ENCODE assay signal across 1 cellular context in the genomic region with DNA sequence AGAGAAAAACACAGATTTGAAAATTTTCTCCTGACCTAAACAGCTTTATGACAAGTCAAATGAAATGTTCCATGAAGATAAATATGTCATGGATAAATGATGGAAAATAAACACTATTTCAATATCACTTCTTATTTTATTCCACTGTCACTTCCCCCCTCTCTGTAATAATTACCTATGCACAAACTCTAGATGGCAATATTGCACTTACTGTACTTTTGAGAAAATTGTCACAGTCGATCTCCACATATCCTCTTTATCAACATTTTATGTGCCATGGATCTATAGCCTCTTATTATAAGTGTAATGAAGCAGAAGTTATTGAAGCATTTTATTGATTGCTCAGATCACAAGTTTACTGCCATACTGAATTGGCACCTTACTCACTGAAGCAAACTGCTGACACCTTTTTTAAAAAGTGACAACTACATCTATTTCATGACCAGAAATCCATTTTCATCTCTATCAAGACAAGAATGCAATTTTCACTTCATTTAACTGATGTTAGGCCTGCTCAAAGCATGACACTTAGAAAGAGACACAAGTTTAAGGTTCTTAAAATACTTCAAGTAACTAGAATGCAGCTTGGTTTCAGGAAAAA.
TF ChIP-seq lines count a peak whose summit lies in the region.

No MANE protein-coding gene starts in this region.

TF ChIP-seq in HCT116, 20 proteins besides CTCF, POLR2A, EP300 and RAD21 (continued from another document):
- TF ChIP-seq, protein P1, sequence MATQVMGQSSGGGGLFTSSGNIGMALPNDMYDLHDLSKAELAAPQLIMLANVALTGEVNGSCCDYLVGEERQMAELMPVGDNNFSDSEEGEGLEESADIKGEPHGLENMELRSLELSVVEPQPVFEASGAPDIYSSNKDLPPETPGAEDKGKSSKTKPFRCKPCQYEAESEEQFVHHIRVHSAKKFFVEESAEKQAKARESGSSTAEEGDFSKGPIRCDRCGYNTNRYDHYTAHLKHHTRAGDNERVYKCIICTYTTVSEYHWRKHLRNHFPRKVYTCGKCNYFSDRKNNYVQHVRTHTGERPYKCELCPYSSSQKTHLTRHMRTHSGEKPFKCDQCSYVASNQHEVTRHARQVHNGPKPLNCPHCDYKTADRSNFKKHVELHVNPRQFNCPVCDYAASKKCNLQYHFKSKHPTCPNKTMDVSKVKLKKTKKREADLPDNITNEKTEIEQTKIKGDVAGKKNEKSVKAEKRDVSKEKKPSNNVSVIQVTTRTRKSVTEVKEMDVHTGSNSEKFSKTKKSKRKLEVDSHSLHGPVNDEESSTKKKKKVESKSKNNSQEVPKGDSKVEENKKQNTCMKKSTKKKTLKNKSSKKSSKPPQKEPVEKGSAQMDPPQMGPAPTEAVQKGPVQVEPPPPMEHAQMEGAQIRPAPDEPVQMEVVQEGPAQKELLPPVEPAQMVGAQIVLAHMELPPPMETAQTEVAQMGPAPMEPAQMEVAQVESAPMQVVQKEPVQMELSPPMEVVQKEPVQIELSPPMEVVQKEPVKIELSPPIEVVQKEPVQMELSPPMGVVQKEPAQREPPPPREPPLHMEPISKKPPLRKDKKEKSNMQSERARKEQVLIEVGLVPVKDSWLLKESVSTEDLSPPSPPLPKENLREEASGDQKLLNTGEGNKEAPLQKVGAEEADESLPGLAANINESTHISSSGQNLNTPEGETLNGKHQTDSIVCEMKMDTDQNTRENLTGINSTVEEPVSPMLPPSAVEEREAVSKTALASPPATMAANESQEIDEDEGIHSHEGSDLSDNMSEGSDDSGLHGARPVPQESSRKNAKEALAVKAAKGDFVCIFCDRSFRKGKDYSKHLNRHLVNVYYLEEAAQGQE (IDR thresholded peaks at IDR 0.05; ENCODE audit: low read depth) = no peak
